In the genomic region with DNA sequence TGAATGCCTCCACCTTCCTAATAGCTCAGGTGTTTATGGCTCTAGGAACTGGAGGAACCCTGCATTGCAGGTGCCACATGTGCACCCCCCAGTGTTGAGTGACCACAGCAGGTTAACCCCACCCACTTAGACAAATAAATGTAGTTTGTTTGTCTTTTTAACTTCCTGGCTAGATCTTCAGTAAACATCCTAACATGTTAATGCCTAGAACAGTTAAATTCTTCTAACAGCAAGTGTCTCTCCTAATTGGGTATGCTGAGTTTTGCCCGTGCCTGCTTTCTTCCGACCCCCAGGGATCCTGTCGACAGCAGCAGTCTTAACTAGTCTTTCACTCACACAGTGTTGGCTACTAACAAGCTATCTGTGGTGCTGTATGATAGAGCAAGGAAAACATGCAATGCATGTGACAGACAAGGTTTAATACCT, we compare ENCODE assay signal across 1 cellular context.
TF ChIP-seq lines count a peak whose summit lies in the region.

No MANE protein-coding gene starts in this region.

TF ChIP-seq in HepG2, 621 proteins besides CTCF, POLR2A, EP300 and RAD21 (continued from another document):
- TF ChIP-seq, protein P1, sequence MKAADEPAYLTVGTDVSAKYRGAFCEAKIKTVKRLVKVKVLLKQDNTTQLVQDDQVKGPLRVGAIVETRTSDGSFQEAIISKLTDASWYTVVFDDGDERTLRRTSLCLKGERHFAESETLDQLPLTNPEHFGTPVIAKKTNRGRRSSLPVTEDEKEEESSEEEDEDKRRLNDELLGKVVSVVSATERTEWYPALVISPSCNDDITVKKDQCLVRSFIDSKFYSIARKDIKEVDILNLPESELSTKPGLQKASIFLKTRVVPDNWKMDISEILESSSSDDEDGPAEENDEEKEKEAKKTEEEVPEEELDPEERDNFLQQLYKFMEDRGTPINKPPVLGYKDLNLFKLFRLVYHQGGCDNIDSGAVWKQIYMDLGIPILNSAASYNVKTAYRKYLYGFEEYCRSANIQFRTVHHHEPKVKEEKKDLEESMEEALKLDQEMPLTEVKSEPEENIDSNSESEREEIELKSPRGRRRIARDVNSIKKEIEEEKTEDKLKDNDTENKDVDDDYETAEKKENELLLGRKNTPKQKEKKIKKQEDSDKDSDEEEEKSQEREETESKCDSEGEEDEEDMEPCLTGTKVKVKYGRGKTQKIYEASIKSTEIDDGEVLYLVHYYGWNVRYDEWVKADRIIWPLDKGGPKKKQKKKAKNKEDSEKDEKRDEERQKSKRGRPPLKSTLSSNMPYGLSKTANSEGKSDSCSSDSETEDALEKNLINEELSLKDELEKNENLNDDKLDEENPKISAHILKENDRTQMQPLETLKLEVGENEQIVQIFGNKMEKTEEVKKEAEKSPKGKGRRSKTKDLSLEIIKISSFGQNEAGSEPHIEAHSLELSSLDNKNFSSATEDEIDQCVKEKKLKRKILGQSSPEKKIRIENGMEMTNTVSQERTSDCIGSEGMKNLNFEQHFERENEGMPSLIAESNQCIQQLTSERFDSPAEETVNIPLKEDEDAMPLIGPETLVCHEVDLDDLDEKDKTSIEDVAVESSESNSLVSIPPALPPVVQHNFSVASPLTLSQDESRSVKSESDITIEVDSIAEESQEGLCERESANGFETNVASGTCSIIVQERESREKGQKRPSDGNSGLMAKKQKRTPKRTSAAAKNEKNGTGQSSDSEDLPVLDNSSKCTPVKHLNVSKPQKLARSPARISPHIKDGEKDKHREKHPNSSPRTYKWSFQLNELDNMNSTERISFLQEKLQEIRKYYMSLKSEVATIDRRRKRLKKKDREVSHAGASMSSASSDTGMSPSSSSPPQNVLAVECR (CRISPR knock-in tag; IDR thresholded peaks at IDR 0.05; ENCODE audit: borderline replicate concordance), result peak; percentile 37; the same call in 1 of the 2 replicates
- TF ChIP-seq ETV5 (CRISPR knock-in tag; IDR thresholded peaks at IDR 0.05; ENCODE audit: borderline replicate concordance), result 0 out of 2 replicates have a peak, but pooled peaks have one; percentile 50
- TF ChIP-seq ZNF280D (CRISPR knock-in tag; IDR thresholded peaks at IDR 0.05), result no peak
- TF ChIP-seq RXRB (CRISPR knock-in tag; IDR thresholded peaks at IDR 0.05; ENCODE audit: borderline replicate concordance), result peak; percentile 76
- no peak for TF ChIP-seq ZNF629 (CRISPR knock-in tag; conservative IDR thresholded peaks at IDR 0.05)
- no peak for TF ChIP-seq KLF15 (CRISPR knock-in tag; IDR thresholded peaks at IDR 0.05; ENCODE audit: borderline replicate concordance)
- TF ChIP-seq ELF3 (CRISPR knock-in tag; IDR thresholded peaks at IDR 0.05), result 0 out of 2 replicates have a peak, but pooled peaks have one; percentile 28
- peak; percentile 34; the same call in 1 of the 2 replicates for TF ChIP-seq FOXO1 (CRISPR knock-in tag; IDR thresholded peaks at IDR 0.05)
- peak; percentile 54; the same call in 1 of the 2 replicates for TF ChIP-seq MEF2D (CRISPR knock-in tag; IDR thresholded peaks at IDR 0.05)
- TF ChIP-seq, protein P2, sequence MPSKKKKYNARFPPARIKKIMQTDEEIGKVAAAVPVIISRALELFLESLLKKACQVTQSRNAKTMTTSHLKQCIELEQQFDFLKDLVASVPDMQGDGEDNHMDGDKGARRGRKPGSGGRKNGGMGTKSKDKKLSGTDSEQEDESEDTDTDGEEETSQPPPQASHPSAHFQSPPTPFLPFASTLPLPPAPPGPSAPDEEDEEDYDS (CRISPR knock-in tag; IDR thresholded peaks at IDR 0.05), result 0 out of 2 replicates have a peak, but pooled peaks have one; percentile 10
- TF ChIP-seq POLR2AphosphoS5 (IDR thresholded peaks at IDR 0.05; ENCODE audit: low read depth, low read length), result 0 out of 2 replicates have a peak, but pooled peaks have one; percentile 25
- TF ChIP-seq SOX6 (IDR thresholded peaks at IDR 0.05), result no peak
- TF ChIP-seq SOX6 (CRISPR knock-in tag; IDR thresholded peaks at IDR 0.05), result peak; percentile 55
- TF ChIP-seq SOX5 (CRISPR knock-in tag; IDR thresholded peaks at IDR 0.05; ENCODE audit: borderline replicate concordance), result peak; percentile 48; the same call in 1 of the 2 replicates
- no peak for TF ChIP-seq SOX13 (IDR thresholded peaks at IDR 0.05)
- TF ChIP-seq SOX13 (CRISPR knock-in tag; conservative IDR thresholded peaks at IDR 0.05 in 1 of 2, IDR thresholded peaks at IDR 0.05 in 1 of 2), result peak in 1 of 2 experiments; percentile 26; a peak in 1 of 4 replicates
- peak; percentile 80 for TF ChIP-seq FOXP4 (CRISPR knock-in tag; IDR thresholded peaks at IDR 0.05)
- TF ChIP-seq SALL1 (CRISPR knock-in tag; IDR thresholded peaks at IDR 0.05), result peak; percentile 58
- TF ChIP-seq KLF9 (CRISPR knock-in tag; IDR thresholded peaks at IDR 0.05; ENCODE audit: low read depth), result no peak
- TF ChIP-seq ZNF101 (CRISPR knock-in tag; IDR thresholded peaks at IDR 0.05; ENCODE audit: borderline replicate concordance, low read depth), result no peak
- TF ChIP-seq, protein P3, sequence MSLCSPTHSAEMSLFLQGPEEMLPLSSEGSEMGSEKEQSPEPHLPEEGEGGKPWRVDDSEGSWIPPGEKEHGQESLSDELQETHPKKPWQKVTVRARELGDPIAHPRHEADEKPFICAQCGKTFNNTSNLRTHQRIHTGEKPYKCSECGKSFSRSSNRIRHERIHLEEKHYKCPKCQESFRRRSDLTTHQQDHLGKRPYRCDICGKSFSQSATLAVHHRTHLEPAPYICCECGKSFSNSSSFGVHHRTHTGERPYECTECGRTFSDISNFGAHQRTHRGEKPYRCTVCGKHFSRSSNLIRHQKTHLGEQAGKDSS (CRISPR knock-in tag; IDR thresholded peaks at IDR 0.05; ENCODE audit: borderline replicate concordance, low read depth), result 0 out of 2 replicates have a peak, but pooled peaks have one; percentile 56
- TF ChIP-seq, protein P4, sequence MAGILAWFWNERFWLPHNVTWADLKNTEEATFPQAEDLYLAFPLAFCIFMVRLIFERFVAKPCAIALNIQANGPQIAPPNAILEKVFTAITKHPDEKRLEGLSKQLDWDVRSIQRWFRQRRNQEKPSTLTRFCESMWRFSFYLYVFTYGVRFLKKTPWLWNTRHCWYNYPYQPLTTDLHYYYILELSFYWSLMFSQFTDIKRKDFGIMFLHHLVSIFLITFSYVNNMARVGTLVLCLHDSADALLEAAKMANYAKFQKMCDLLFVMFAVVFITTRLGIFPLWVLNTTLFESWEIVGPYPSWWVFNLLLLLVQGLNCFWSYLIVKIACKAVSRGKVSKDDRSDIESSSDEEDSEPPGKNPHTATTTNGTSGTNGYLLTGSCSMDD (CRISPR knock-in tag; IDR thresholded peaks at IDR 0.05), result no peak
- TF ChIP-seq, protein P5, sequence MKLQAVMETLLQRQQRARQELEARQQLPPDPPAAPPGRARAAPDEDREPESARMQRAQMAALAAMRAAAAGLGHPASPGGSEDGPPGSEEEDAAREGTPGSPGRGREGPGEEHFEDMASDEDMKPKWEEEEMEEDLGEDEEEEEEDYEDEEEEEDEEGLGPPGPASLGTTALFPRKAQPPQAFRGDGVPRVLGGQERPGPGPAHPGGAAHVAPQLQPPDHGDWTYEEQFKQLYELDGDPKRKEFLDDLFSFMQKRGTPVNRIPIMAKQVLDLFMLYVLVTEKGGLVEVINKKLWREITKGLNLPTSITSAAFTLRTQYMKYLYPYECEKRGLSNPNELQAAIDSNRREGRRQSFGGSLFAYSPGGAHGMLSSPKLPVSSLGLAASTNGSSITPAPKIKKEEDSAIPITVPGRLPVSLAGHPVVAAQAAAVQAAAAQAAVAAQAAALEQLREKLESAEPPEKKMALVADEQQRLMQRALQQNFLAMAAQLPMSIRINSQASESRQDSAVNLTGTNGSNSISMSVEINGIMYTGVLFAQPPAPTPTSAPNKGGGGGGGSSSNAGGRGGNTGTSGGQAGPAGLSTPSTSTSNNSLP (IDR thresholded peaks at IDR 0.05; ENCODE audit: low read depth, low read length), result no peak
- TF ChIP-seq MXI1 (IDR thresholded peaks at IDR 0.05; ENCODE audit: borderline replicate concordance, low read depth, low read length), result peak; percentile 24; the same call in 1 of the 3 replicates
- TF ChIP-seq ZBTB37 (CRISPR knock-in tag; IDR thresholded peaks at IDR 0.05), result no peak
- peak; percentile 60; the same call in 1 of the 2 replicates for TF ChIP-seq PAXIP1 (CRISPR knock-in tag; conservative IDR thresholded peaks at IDR 0.05)
- no peak for TF ChIP-seq SP2 (CRISPR knock-in tag; IDR thresholded peaks at IDR 0.05)
- no peak for TF ChIP-seq ZFY (CRISPR knock-in tag; IDR thresholded peaks at IDR 0.05)
- peak; percentile 54 for TF ChIP-seq FOXA3 (CRISPR knock-in tag; IDR thresholded peaks at IDR 0.05)
- peak; percentile 72 for TF ChIP-seq MED1 (CRISPR knock-in tag; IDR thresholded peaks at IDR 0.05)
- peak; percentile 22; the same call in 1 of the 2 replicates for TF ChIP-seq FOSL2 (CRISPR knock-in tag; IDR thresholded peaks at IDR 0.05)
- TF ChIP-seq THAP11 (CRISPR knock-in tag; IDR thresholded peaks at IDR 0.05), result 0 out of 2 replicates have a peak, but pooled peaks have one; percentile 12
- TF ChIP-seq SMYD3 (CRISPR knock-in tag; IDR thresholded peaks at IDR 0.05), result 0 out of 2 replicates have a peak, but pooled peaks have one; percentile 23
